ENCODE assay signal across 27 cellular contexts in the genomic region with DNA sequence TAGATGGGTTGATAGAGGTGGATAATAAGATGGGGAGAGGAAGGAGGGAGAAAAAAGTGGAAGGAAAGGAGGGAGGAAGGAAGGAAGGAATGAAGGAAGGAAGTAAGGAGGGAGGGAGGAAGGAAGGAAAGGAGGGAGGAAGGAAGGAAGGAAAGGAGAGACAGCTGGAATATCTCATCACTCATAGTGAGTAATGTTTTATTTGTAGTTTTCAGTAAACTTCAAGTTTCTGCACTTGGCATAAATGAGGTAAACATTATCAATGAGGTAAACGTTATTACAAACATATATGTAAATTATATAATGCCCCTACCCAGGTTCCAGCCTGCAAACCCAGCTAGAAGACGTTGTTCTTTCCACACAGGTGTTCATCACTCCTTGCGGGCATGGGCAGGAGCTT.
"Had no signal": no experiment of that assay in that cellular context is flagged by ENCODE, and none has a peak within 500 bp of the region (broad histone marks: within the 10 kb centered on the region; RNA-seq: fewer than 3 reads in every experiment).

No MANE protein-coding gene starts in this region.

- ATAC-seq: effector memory CD8-positive, alpha-beta T cell; esophagus mucosa; foreskin keratinocyte; gastrocnemius medialis; gastroesophageal sphincter; heart left ventricle; heart right ventricle had no signal

- H3K4me3 ChIP-seq: coronary artery, dorsolateral prefrontal cortex, esophagus muscularis mucosa, esophagus squamous epithelium, gastrocnemius medialis, gastroesophageal sphincter, heart left ventricle, heart right ventricle had no signal

- H3K4me1 ChIP-seq: esophagus muscularis mucosa, gastrocnemius medialis, gastroesophageal sphincter, heart left ventricle, heart right ventricle had no signal

- H3K27ac ChIP-seq: coronary artery, dorsolateral prefrontal cortex, epithelial cell of prostate, esophagus muscularis mucosa, esophagus squamous epithelium, foreskin keratinocyte, gastrocnemius medialis, gastroesophageal sphincter, heart left ventricle, heart right ventricle had no signal

- DNase-seq: cortex of kidney; dermis blood vessel endothelial cell; dorsolateral prefrontal cortex; effector CD4-positive, alpha-beta T cell; effector CD8-positive, alpha-beta T cell; effector memory CD4-positive, alpha-beta T cell; effector memory CD8-positive, alpha-beta T cell; endodermal cell; erythroblast; esophagus squamous epithelium; foreskin fibroblast; foreskin keratinocyte; foreskin melanocyte; gastrocnemius medialis; glutamatergic neuron; head of caudate nucleus; heart left ventricle; heart right ventricle had no signal

- H3K9me3 ChIP-seq: esophagus muscularis mucosa, esophagus squamous epithelium, gastrocnemius medialis, heart left ventricle had no signal

- H3K27me3 ChIP-seq: foreskin keratinocyte had no signal

- FAIRE-seq: colon, endometrium, endothelial cell of umbilical vein, frontal cortex had no signal

- H3K36me3 ChIP-seq: esophagus muscularis mucosa, esophagus squamous epithelium, gastrocnemius medialis, gastroesophageal sphincter, heart left ventricle, heart right ventricle had no signal
